ENCODE assay signal across 31 cellular contexts in genomic region chr14:81277096-81277495, GRCh38.
"Had no signal": no experiment of that assay in that cellular context is flagged by ENCODE, and none has a peak within 500 bp of the region (broad histone marks: within the 10 kb centered on the region; RNA-seq: fewer than 3 reads in every experiment).

No MANE protein-coding gene starts in this region.

- H3K36me3 Mint-ChIP-seq: activated naive CD4-positive, alpha-beta T cell treated with anti-CD3 and anti-CD28 coated beads, Interleukin-2, amount 50 U/mL, for 24 hours; activated naive CD8-positive, alpha-beta T cell treated with anti-CD3 and anti-CD28 coated beads, Interleukin-2, amount 10 ng/mL, durations not matched to agents 7 days and 5 days had no signal

- FAIRE-seq: astrocyte had no signal

- DNase-seq: activated CD4-positive, alpha-beta memory T cell treated with anti-CD3 and anti-CD28 coated beads, Interleukin-2, amount 10 ng/mL, durations not matched to agents 7 days and 5 days; activated CD4-positive, alpha-beta T cell treated with anti-CD3 and anti-CD28 coated beads for 1 hour; activated CD4-positive, alpha-beta T cell treated with anti-CD3 and anti-CD28 coated beads for 48 hours; activated CD4-positive, CD25-positive, alpha-beta regulatory T cell; activated effector memory CD4-positive, alpha-beta T cell treated with anti-CD3 and anti-CD28 coated beads, Interleukin-2, amount 50 U/mL, for 16 hours; activated naive CD4-positive, alpha-beta T cell; activated naive CD8-positive, alpha-beta T cell treated with anti-CD3 and anti-CD28 coated beads, Interleukin-2, amount 10 ng/mL, durations not matched to agents 7 days and 5 days; activated T-cell treated with anti-CD3 and anti-CD28 coated beads, Interleukin-2, amount 50 U/mL, for 1 hour; activated T-cell treated with anti-CD3 and anti-CD28 coated beads, Interleukin-2, amount 50 U/mL, for 72 hours; amygdala; body of pancreas; central memory CD4-positive, alpha-beta T cell; NCI-H1417; NCI-H146; NCI-H187; NCI-H2029 treated with DMSO at 0.1 percent for 48 hours; NCI-H2107; NCI-H2171; NCI-H510A; NCI-H526; NCI-H748 treated with DMSO at 0.1 percent for 48 hours; NK-92 treated with Interleukin-12 subunit alpha and Interleukin-12 subunit beta, amount 100 ng/mL, for 24 hours; OCI-M1; SHP77; SJCRH30; T1000 had no signal

- H3K27me3 ChIP-seq: body of pancreas, breast epithelium, SJCRH30 had no signal

- H3K4me1 ChIP-seq: body of pancreas, breast epithelium, SJCRH30 had no signal

- H3K27ac Mint-ChIP-seq: activated CD4-positive, alpha-beta memory T cell treated with anti-CD3 and anti-CD28 coated beads, Interleukin-2, amount 10 ng/mL, durations not matched to agents 7 days and 5 days; activated naive CD4-positive, alpha-beta T cell treated with anti-CD3 and anti-CD28 coated beads, Interleukin-2, amount 50 U/mL, for 24 hours; activated naive CD8-positive, alpha-beta T cell treated with anti-CD3 and anti-CD28 coated beads, Interleukin-2, amount 10 ng/mL, durations not matched to agents 7 days and 5 days; activated T-cell treated with anti-CD3 and anti-CD28 coated beads, Interleukin-2, amount 50 U/mL, for 72 hours; activated T-helper 17 cell treated with anti-CD3 and anti-CD28 coated beads, Interleukin-2, amount 50 U/mL, for 72 hours had no signal

- H3K9me3 Mint-ChIP-seq: activated CD4-positive, alpha-beta memory T cell treated with anti-CD3 and anti-CD28 coated beads, Interleukin-2, amount 10 ng/mL, durations not matched to agents 7 days and 5 days; activated naive CD4-positive, alpha-beta T cell treated with anti-CD3 and anti-CD28 coated beads, Interleukin-2, amount 50 U/mL, for 24 hours; activated naive CD8-positive, alpha-beta T cell treated with anti-CD3 and anti-CD28 coated beads, Interleukin-2, amount 10 ng/mL, durations not matched to agents 7 days and 5 days; activated T-cell treated with anti-CD3 and anti-CD28 coated beads, Interleukin-2, amount 50 U/mL, for 72 hours; activated T-helper 17 cell treated with anti-CD3 and anti-CD28 coated beads, Interleukin-2, amount 50 U/mL, for 72 hours had no signal

- H3K4me1 Mint-ChIP-seq: activated naive CD4-positive, alpha-beta T cell treated with anti-CD3 and anti-CD28 coated beads, Interleukin-2, amount 50 U/mL, for 24 hours; activated naive CD8-positive, alpha-beta T cell treated with anti-CD3 and anti-CD28 coated beads, Interleukin-2, amount 10 ng/mL, durations not matched to agents 7 days and 5 days; activated T-helper 17 cell treated with anti-CD3 and anti-CD28 coated beads, Interleukin-2, amount 50 U/mL, for 72 hours had no signal

- H3K4me3 ChIP-seq: body of pancreas, breast epithelium, SJCRH30, SK-N-MC had no signal

- H3K36me3 ChIP-seq: breast epithelium, SJCRH30 had no signal

- H3K27ac ChIP-seq: body of pancreas, SJCRH30, SK-N-MC had no signal

- H3K27me3 Mint-ChIP-seq: activated naive CD4-positive, alpha-beta T cell treated with anti-CD3 and anti-CD28 coated beads, Interleukin-2, amount 50 U/mL, for 24 hours had no signal

- H3K9me3 ChIP-seq: body of pancreas, breast epithelium, SJCRH30 had no signal

- H3K4me3 Mint-ChIP-seq: activated CD4-positive, alpha-beta memory T cell treated with anti-CD3 and anti-CD28 coated beads, Interleukin-2, amount 10 ng/mL, durations not matched to agents 7 days and 5 days; activated naive CD4-positive, alpha-beta T cell treated with anti-CD3 and anti-CD28 coated beads, Interleukin-2, amount 50 U/mL, for 24 hours; activated naive CD8-positive, alpha-beta T cell treated with anti-CD3 and anti-CD28 coated beads, Interleukin-2, amount 10 ng/mL, durations not matched to agents 7 days and 5 days; activated T-cell treated with anti-CD3 and anti-CD28 coated beads, Interleukin-2, amount 50 U/mL, for 72 hours; activated T-helper 17 cell treated with anti-CD3 and anti-CD28 coated beads, Interleukin-2, amount 50 U/mL, for 72 hours had no signal
